8 cellular contexts compared by ENCODE assay signal in genomic region chr1:8879348-8880067, GRCh38. TPM values are rescaled to one million over a fixed set of nuclear protein-coding genes. Genes with fewer than 3 reads are reported as not detected.
DNase-seq lines count a peak whose midpoint lies in the region; ATAC-seq and TF ChIP-seq lines count a peak whose summit lies in the region.

No MANE protein-coding gene starts in this region.

- H2BK5ac ChIP-seq in H9 (ENCODE audit: insufficient read length, low read length) = no peak overlapping the region

- no peak overlapping the region for H2BK15ac ChIP-seq in H9 (ENCODE audit: low read depth, low read length)

- H3K4me1 Mint-ChIP-seq in H9 = peaks cover 43 to 49% of the 10 kb centered on the region in 2 experiments

- H3K4ac ChIP-seq in H9 (ENCODE audit: low read depth, low read length) = no peak overlapping the region

- H3K4me3 Mint-ChIP-seq in H9 = peak overlapping the region; percentile 64 to 79

- no peak for TF ChIP-seq EP300 in stomach (IDR thresholded peaks at IDR 0.05)

- H3K4me3 ChIP-seq in ACC112 (ENCODE audit: low read depth, low read length) (peak overlapping the region; percentile 83), iPS-18c (ENCODE audit: insufficient read depth, low read depth, low read length) (peak overlapping the region; percentile 94), stomach (peak overlapping the region; percentile 79 to 92 (median 88))

- peak; percentile 30; the same call in 2 of the 3 replicates for TF ChIP-seq CTCF in H9 (conservative IDR thresholded peaks at IDR 0.05)
- TF ChIP-seq CTCF in stomach (IDR thresholded peaks at IDR 0.05) = no peak

- peaks cover 0 to 2% of the 10 kb centered on the region in 2 experiments; a peak in 2 of 5 replicates for H3K9me3 Mint-ChIP-seq in H9
- H3K9me3 Mint-ChIP-seq in activated naive CD4-positive, alpha-beta T cell treated with anti-CD3 and anti-CD28 coated beads, Interleukin-2, amount 50 U/mL, for 72 hours = no peaks in the 10 kb centered on the region

- peak overlapping the region; percentile 48 for H3K4me2 ChIP-seq in H9 (ENCODE audit: insufficient read depth, insufficient read length, low read length)

- ATAC-seq in activated naive CD4-positive, alpha-beta T cell treated with anti-CD3 and anti-CD28 coated beads, Interleukin-2, amount 50 U/mL, for 72 hours = no peak
- no peak for ATAC-seq in HG02798 (IDR thresholded peaks at IDR 0.05; ENCODE audit: poor library complexity, unreplicated experiment)

- WGBS in H9 (ENCODE audit: extremely low coverage, insufficient read length, low lambda C conversion rate) = no CpG with 5 or more reads among the region's 15 CpGs
- 14 to 23% (median 18%) methylated on average over 15 of the region's 15 CpGs for WGBS in stomach, 5 donors

- no peaks in the 10 kb centered on the region for H4K20me1 ChIP-seq in H9 (ENCODE audit: control insufficient read depth, insufficient read depth, insufficient read length)

- H3K14ac ChIP-seq in H9 (ENCODE audit: insufficient read depth, low read length) = peak overlapping the region; percentile 11; the same call in 1 of the 2 replicates

- H2AFZ ChIP-seq in ACC112 (ENCODE audit: low read length, unreplicated experiment) = no peak overlapping the region
- H2AFZ ChIP-seq in H9 (ENCODE audit: low read length) = no peak overlapping the region

- H3K27me3 Mint-ChIP-seq in H9 (ENCODE audit: low read depth) = peaks cover 31% of the 10 kb centered on the region

- H4K91ac ChIP-seq in H9 (ENCODE audit: insufficient read length, low read depth, low read length) = no peak overlapping the region

- H4K5ac ChIP-seq in H9 (ENCODE audit: insufficient read length, low read depth, low read length) = no peak overlapping the region

- no peak overlapping the region for H3K9ac ChIP-seq in H9 (ENCODE audit: extremely low read depth, insufficient read length, low read length)

- H3T11ph ChIP-seq in H9 (ENCODE audit: low read length) = no peak overlapping the region

- no peak overlapping the region for H2BK120ac ChIP-seq in H9 (ENCODE audit: low read depth, low read length, poor library complexity, severe bottlenecking)

- no peak overlapping the region for H3K18ac ChIP-seq in H9 (ENCODE audit: insufficient read length, low read depth, low read length)

- TF ChIP-seq POLR2A in stomach (IDR thresholded peaks at IDR 0.05) = no peak

- peaks cover 4% of the 10 kb centered on the region for H3K79me1 ChIP-seq in H9 (ENCODE audit: insufficient read depth, low read depth, low read length, poor library complexity, severe bottlenecking)

- H3K27me3 ChIP-seq in ACC112 (ENCODE audit: insufficient read depth, low read length) (no peaks in the 10 kb centered on the region), H9 (ENCODE audit: insufficient read depth, low read length) (no peaks in the 10 kb centered on the region), stomach (no peaks in the 10 kb centered on the region)

- no peak overlapping the region for H2BK12ac ChIP-seq in H9 (ENCODE audit: insufficient read length, low read depth, low read length)

- peaks cover 21% of the 10 kb centered on the region for H3K4me1 ChIP-seq in ACC112 (ENCODE audit: control insufficient read depth, insufficient read depth, low read length, unreplicated experiment)
- H3K4me1 ChIP-seq in H9 (ENCODE audit: insufficient read depth, low read length) = peaks cover 5% of the 10 kb centered on the region; the same call in 1 of the 2 replicates
- H3K4me1 ChIP-seq in stomach = peaks cover 30 to 54% (median 43%) of the 10 kb centered on the region in 4 donors

- H3K36me3 ChIP-seq in ACC112 (ENCODE audit: insufficient read depth, low read length) = peaks cover 31% of the 10 kb centered on the region
- peaks cover 0 to 13% (median 9%) of the 10 kb centered on the region in 4 donors for H3K36me3 ChIP-seq in stomach

- H3K27ac Mint-ChIP-seq in H9 = peak overlapping the region; percentile 65 to 84 (median 77)
- H3K27ac Mint-ChIP-seq in activated naive CD4-positive, alpha-beta T cell treated with anti-CD3 and anti-CD28 coated beads, Interleukin-2, amount 50 U/mL, for 72 hours = peak overlapping the region; percentile 94 to 99

- no peak overlapping the region for H2BK20ac ChIP-seq in H9 (ENCODE audit: low read depth, low read length, poor library complexity, severe bottlenecking)

- DNase-seq in H9 (no peak), stomach (no peak), SHP77 treated with DMSO at 0.1 percent for 48 hours (lab: John Stamatoyannopoulos, UW) (no peak)
- DNase-seq in activated naive CD4-positive, alpha-beta T cell treated with anti-CD3 and anti-CD28 coated beads, Interleukin-2, amount 50 U/mL, for 72 hours (ENCODE audit: low spot score in 2 of 2) = no peak
- no peak for DNase-seq in activated effector memory CD4-positive, alpha-beta T cell treated with anti-CD3 and anti-CD28 coated beads, Interleukin-2, amount 50 U/mL, for 16 hours

- intact Hi-C loops in stomach (cut with DNase I; ENCODE audit: low total_unique reads) = no loop called here

- no peaks in the 10 kb centered on the region for H3K9me3 ChIP-seq in H9 (ENCODE audit: control insufficient read depth, low read depth, low read length)
- H3K9me3 ChIP-seq in iPS-18c (ENCODE audit: control insufficient read depth, insufficient read depth, low read length) = no peaks in the 10 kb centered on the region
- H3K9me3 ChIP-seq in stomach = no peaks in the 10 kb centered on the region

- no peak overlapping the region for H4K8ac ChIP-seq in H9 (replicated peaks; ENCODE audit: insufficient read length, low read depth, low read length)

- no peak overlapping the region for H2AK5ac ChIP-seq in H9 (ENCODE audit: insufficient read length, low read length)

- no peak overlapping the region for H3K23ac ChIP-seq in H9 (ENCODE audit: insufficient read length, low read depth, low read length)

- peaks cover 27 to 38% (median 33%) of the 10 kb centered on the region in 3 experiments for H3K36me3 Mint-ChIP-seq in H9 (ENCODE audit: insufficient read depth in 1 of 3, low read depth in 3 of 3)
- peaks cover 42 to 46% of the 10 kb centered on the region in 2 donors for H3K36me3 Mint-ChIP-seq in activated naive CD4-positive, alpha-beta T cell treated with anti-CD3 and anti-CD28 coated beads, Interleukin-2, amount 50 U/mL, for 72 hours

- H3K79me2 ChIP-seq in ACC112 (ENCODE audit: control insufficient read depth, insufficient read depth, low read length, unreplicated experiment) (peaks cover 46% of the 10 kb centered on the region), H9 (ENCODE audit: insufficient read depth, low read length) (peaks cover 28% of the 10 kb centered on the region)

- H3K27ac ChIP-seq in ACC112 (ENCODE audit: low read depth, low read length) = peak overlapping the region; percentile 99
- no peak overlapping the region for H3K27ac ChIP-seq in H9 (ENCODE audit: insufficient read length, low read depth, low read length)
- H3K27ac ChIP-seq in stomach = peak overlapping the region; percentile 98 to 100 (median 99)

- H3K56ac ChIP-seq in H9 (ENCODE audit: insufficient read length, low read depth, low read length) = no peak overlapping the region

- no peaks in the 10 kb centered on the region for H3K23me2 ChIP-seq in H9 (ENCODE audit: insufficient read length, low read depth, low read length, poor library complexity, severe bottlenecking)

RNA-seq across cellular contexts. Expression of gene ENO1, which starts 1.0 kb away (rescaled TPM):
- total RNA-seq in H9 (2021) (1,781 and 1,786 TPM in 2 replicates), stomach (100 to 1,000 TPM; 206 to 463 (median 362) TPM)
- 1,000 to 10,000 TPM; 1,473 to 3,739 TPM for total RNA-seq in activated naive CD4-positive, alpha-beta T cell treated with anti-CD3 and anti-CD28 coated beads, Interleukin-2, amount 50 U/mL, for 72 hours
- polyA plus RNA-seq in stomach = 100 to 1,000 TPM; 271 to 577 (median 338) TPM
